ENCODE assay signal across 18 cellular contexts in genomic region chr6:137112067-137112355, GRCh38.
A peak's percentile ranks its signal among the peaks of the same experiment; 100 is the strongest.
DNase-seq lines count a peak whose midpoint lies in the region; ATAC-seq, FAIRE-seq and TF ChIP-seq lines count a peak whose summit lies in the region.
"Had no signal": no experiment of that assay in that cellular context is flagged by ENCODE, and none has a peak within 500 bp of the region (broad histone marks: within the 10 kb centered on the region; RNA-seq: fewer than 3 reads in every experiment).

No MANE protein-coding gene starts in this region.

- no peak for TF ChIP-seq CTCF in bronchial epithelial cell (IDR thresholded peaks at IDR 0.05; ENCODE audit: insufficient read depth, low read length, severe bottlenecking)

- ATAC-seq in HG03139 (IDR thresholded peaks at IDR 0.05; ENCODE audit: unreplicated experiment) (no peak), HG02588 (IDR thresholded peaks at IDR 0.05; ENCODE audit: unreplicated experiment) (no peak)
- ATAC-seq: natural killer cell treated with Interleukin-12 subunit alpha and Interleukin-12 subunit beta and Interleukin-15 and Interleukin-18, amount 100 ng/mL, for 72 hours; upper lobe of right lung had no signal

- no peaks in the 10 kb centered on the region for H3K36me3 ChIP-seq in MG63
- H3K36me3 ChIP-seq in bronchial epithelial cell (ENCODE audit: control insufficient read depth, insufficient read depth, low read length) = no peaks in the 10 kb centered on the region
- H3K36me3 ChIP-seq: BLaER1 treated with 17β-estradiol and CSF1 and Interleukin-3, amounts not matched to agents 10 nM and 100 nM; right atrium auricular region; upper lobe of right lung had no signal

- H3K4me3 ChIP-seq in MG63 (no peak overlapping the region), bronchial epithelial cell (ENCODE audit: low read depth, low read length) (no peak overlapping the region)
- H3K4me3 ChIP-seq: BLaER1 treated with 17β-estradiol and CSF1 and Interleukin-3, amounts not matched to agents 10 nM and 100 nM; right atrium auricular region; upper lobe of right lung had no signal

- peak; percentile 72 for FAIRE-seq in bronchial epithelial cell (lab: Jason Lieb, UNC)

- no peaks in the 10 kb centered on the region for H3K9me3 ChIP-seq in MG63
- H3K9me3 ChIP-seq: right atrium auricular region, upper lobe of right lung had no signal

- DNase-seq in EL (peak; percentile 72), MG63 (peak; percentile 76), bronchial epithelial cell (ENCODE audit: low read depth) (peak; percentile 75), kidney tubule cell (ENCODE audit: low spot score) (peak; percentile 38), germinal center (ENCODE audit: low spot score) (no peak), MV-4-11 (lab: John Stamatoyannopoulos, UW) (no peak)
- DNase-seq: activated effector memory CD4-positive, alpha-beta T cell treated with anti-CD3 and anti-CD28 coated beads, Interleukin-2, amount 50 U/mL, for 16 hours; hypothalamus; Karpas-422; NCI-H2029; SIG-M5; stimulated activated CD4-positive, alpha-beta T cell treated with anti-CD3 and anti-CD28 coated beads, Interleukin-2, amount 100 ng/mL, for 48 hours; upper lobe of right lung had no signal

- H3K27me3 ChIP-seq in MG63 (no peaks in the 10 kb centered on the region), bronchial epithelial cell (ENCODE audit: control insufficient read depth, insufficient read depth, low read length) (no peaks in the 10 kb centered on the region)
- H3K27me3 ChIP-seq: BLaER1 treated with 17β-estradiol and CSF1 and Interleukin-3, amounts not matched to agents 10 nM and 100 nM; right atrium auricular region; upper lobe of right lung had no signal

Comparison
In these comparisons a context has a peak if more than half of its experiments do, and no peak if none do; other contexts are left out.
1. DNase-seq: peak in EL (single experiment), MG63 (single experiment), bronchial epithelial cell (single experiment) and kidney tubule cell (single experiment); none in germinal center (single experiment) and MV-4-11 (single experiment).